ENCODE assay signal across 8 cellular contexts in genomic region chr20:45892049-45892816, GRCh38. TPM values are rescaled to one million over a fixed set of nuclear protein-coding genes. Genes with fewer than 3 reads are reported as not detected.
DNase-seq lines count a peak whose midpoint lies in the region; ATAC-seq lines count a peak whose summit lies in the region.

No MANE protein-coding gene starts in this region.

- no peak overlapping the region for H3K27ac ChIP-seq in mesendoderm (ENCODE audit: low read depth, low read length)

- H2BK5ac ChIP-seq in mesendoderm (ENCODE audit: low read length), result no peak overlapping the region

- no peak overlapping the region for H2BK15ac ChIP-seq in mesendoderm (replicated peaks; ENCODE audit: low read depth)

- H3K23ac ChIP-seq in mesendoderm (ENCODE audit: low read length), result no peak overlapping the region

- ATAC-seq in HG03354 (IDR thresholded peaks at IDR 0.05; ENCODE audit: poor library complexity, severe bottlenecking, unreplicated experiment), result no peak

- no peaks in the 10 kb centered on the region for H3K79me1 ChIP-seq in mesendoderm (ENCODE audit: low read length)

- H3K27me3 ChIP-seq in mesendoderm (ENCODE audit: insufficient read depth, low read length, poor library complexity), result no peaks in the 10 kb centered on the region

- no peaks in the 10 kb centered on the region for H3K4me1 ChIP-seq in mesendoderm (ENCODE audit: control insufficient read depth, low read depth, low read length)

- no peak overlapping the region for H2AK5ac ChIP-seq in mesendoderm (ENCODE audit: low read length)

- H3K18ac ChIP-seq in mesendoderm (ENCODE audit: low read length), result no peak overlapping the region

- H4K5ac ChIP-seq in mesendoderm (ENCODE audit: low read length), result no peak overlapping the region

- H3K36me3 ChIP-seq in mesendoderm (ENCODE audit: control insufficient read depth, insufficient read depth, low read length), result no peaks in the 10 kb centered on the region

- no peak overlapping the region for H3K9ac ChIP-seq in mesendoderm (ENCODE audit: low read length)

- H3K4me3 ChIP-seq in mesendoderm (ENCODE audit: low read length), result no peak overlapping the region

- H3K4ac ChIP-seq in mesendoderm (ENCODE audit: low read depth, low read length), result no peak overlapping the region

- H3K79me2 ChIP-seq in mesendoderm (ENCODE audit: control insufficient read depth, insufficient read depth, low read length), result no peaks in the 10 kb centered on the region

- no CpG with 5 or more reads among the region's 9 CpGs for WGBS in mesendoderm (ENCODE audit: extremely low coverage, insufficient coverage, low lambda C conversion rate)

- H3K4me2 ChIP-seq in mesendoderm (ENCODE audit: low read length), result no peak overlapping the region

- H2BK120ac ChIP-seq in mesendoderm (ENCODE audit: low read depth, low read length), result no peak overlapping the region

- peak; percentile 14 for DNase-seq in NCI-H345 (lab: John Stamatoyannopoulos, UW)
- DNase-seq in NCI-H345 treated with DMSO at 0.1 percent for 48 hours (lab: John Stamatoyannopoulos, UW; ENCODE audit: unreplicated experiment), result no peak
- peak; percentile 66 for DNase-seq in NOMO-1 treated with DMSO at 0.1 percent for 48 hours (lab: John Stamatoyannopoulos, UW; ENCODE audit: unreplicated experiment)
- DNase-seq in cerebellar cortex (ENCODE audit: low spot score), result peak; percentile 48
- DNase-seq in mesendoderm, result peak; percentile 55
- DNase-seq in amniotic stem cell (lab: John Stamatoyannopoulos, UW), result no peak
- DNase-seq in NCI-H187 (lab: John Stamatoyannopoulos, UW), result no peak

- no peak overlapping the region for H3K56ac ChIP-seq in mesendoderm (ENCODE audit: low read length)

- no peak overlapping the region for H4K8ac ChIP-seq in mesendoderm (ENCODE audit: low read depth, low read length)

RNA-seq across cellular contexts. Expression of gene CTSA, which starts 1.1 kb away (rescaled TPM):
- polyA plus RNA-seq in mesendoderm (2013, experiment 1 of 2), result 28.1 TPM
- polyA plus RNA-seq in mesendoderm (2013, experiment 2 of 2), result 27.7 TPM

RNA-seq across cellular contexts. Expression of gene NEURL2, which starts 1.2 kb away (rescaled TPM):
- 2.3 TPM for polyA plus RNA-seq in mesendoderm (2013, experiment 1 of 2)
- 2.2 TPM for polyA plus RNA-seq in mesendoderm (2013, experiment 2 of 2)

RNA-seq across cellular contexts. Expression of gene SPATA25, which starts 4.8 kb away (rescaled TPM):
- 0.48 TPM for polyA plus RNA-seq in mesendoderm (2013, experiment 1 of 2)
- 0.27 TPM for polyA plus RNA-seq in mesendoderm (2013, experiment 2 of 2)

RNA-seq across cellular contexts. Expression of gene ZSWIM1, which starts 11.2 kb away (rescaled TPM):
- 9.1 TPM for polyA plus RNA-seq in mesendoderm (2013, experiment 1 of 2)
- polyA plus RNA-seq in mesendoderm (2013, experiment 2 of 2), result 9.5 TPM

RNA-seq across cellular contexts. Expression of gene PLTP, which starts 19.7 kb away (rescaled TPM):
- 65.4 TPM for polyA plus RNA-seq in mesendoderm (2013, experiment 1 of 2)
- polyA plus RNA-seq in mesendoderm (2013, experiment 2 of 2), result 67.5 TPM

Comparison
In these comparisons a context has a peak if more than half of its experiments do, and no peak if none do; other contexts are left out.
1. DNase-seq: peak in NCI-H345 (single experiment), NOMO-1 treated with DMSO at 0.1 percent for 48 hours (single experiment), cerebellar cortex (single experiment) and mesendoderm (single experiment); none in NCI-H345 treated with DMSO at 0.1 percent for 48 hours (single experiment), amniotic stem cell (single experiment) and NCI-H187 (0 of 2).